ENCODE assay signal across 15 cellular contexts in genomic region chr20:59235226-59235625, GRCh38.
DNase-seq lines count a peak whose midpoint lies in the region; ATAC-seq and TF ChIP-seq lines count a peak whose summit lies in the region.
"Had no signal": no experiment of that assay in that cellular context is flagged by ENCODE, and none has a peak within 500 bp of the region (broad histone marks: within the 10 kb centered on the region; RNA-seq: fewer than 3 reads in every experiment).

No MANE protein-coding gene starts in this region.

- ATAC-seq in activated naive CD4-positive, alpha-beta T cell treated with anti-CD3 and anti-CD28 coated beads, Interleukin-2, amount 50 U/mL, for 72 hours, result no peak
- ATAC-seq in HG03045 (IDR thresholded peaks at IDR 0.05; ENCODE audit: unreplicated experiment), result no peak
- ATAC-seq: GM12878 had no signal

- H3K4me3 ChIP-seq in esophagus squamous epithelium, result no peak overlapping the region
- no peak overlapping the region for H3K4me3 ChIP-seq in breast epithelium
- H3K4me3 ChIP-seq: GM12878 had no signal

- no peak overlapping the region for H3K4me3 Mint-ChIP-seq in T-helper 2 cell treated with Interferon-gamma antibody and Interleukin-4, amounts not matched to agents 5 μg/mL and 100 μg/mL, for 36 hours
- no peak overlapping the region for H3K4me3 Mint-ChIP-seq in activated naive CD4-positive, alpha-beta T cell treated with anti-CD3 and anti-CD28 coated beads for 36 hours
- peak overlapping the region; percentile 42 for H3K4me3 Mint-ChIP-seq in activated naive CD8-positive, alpha-beta T cell treated with anti-CD3 and anti-CD28 coated beads for 36 hours

- H3K9me3 Mint-ChIP-seq in T-helper 2 cell treated with Interferon-gamma antibody and Interleukin-4, amounts not matched to agents 5 μg/mL and 100 μg/mL, for 36 hours, result no peaks in the 10 kb centered on the region
- H3K9me3 Mint-ChIP-seq in activated naive CD4-positive, alpha-beta T cell treated with anti-CD3 and anti-CD28 coated beads for 36 hours, result no peaks in the 10 kb centered on the region
- H3K9me3 Mint-ChIP-seq in activated naive CD4-positive, alpha-beta T cell treated with anti-CD3 and anti-CD28 coated beads, Interleukin-2, amount 50 U/mL, for 72 hours, result no peaks in the 10 kb centered on the region
- H3K9me3 Mint-ChIP-seq in activated naive CD8-positive, alpha-beta T cell treated with anti-CD3 and anti-CD28 coated beads for 36 hours, result no peaks in the 10 kb centered on the region

- TF ChIP-seq CTCF in esophagus squamous epithelium (IDR thresholded peaks at IDR 0.05) (no peak), breast epithelium (IDR thresholded peaks at IDR 0.05) (no peak)

- H3K36me3 ChIP-seq in esophagus squamous epithelium, result no peaks in the 10 kb centered on the region
- H3K36me3 ChIP-seq in breast epithelium, result no peaks in the 10 kb centered on the region

- H3K27ac ChIP-seq in esophagus squamous epithelium (no peak overlapping the region), breast epithelium (no peak overlapping the region)

- peak overlapping the region; percentile 34 for H3K27ac Mint-ChIP-seq in T-helper 2 cell treated with Interferon-gamma antibody and Interleukin-4, amounts not matched to agents 5 μg/mL and 100 μg/mL, for 36 hours
- H3K27ac Mint-ChIP-seq in activated naive CD4-positive, alpha-beta T cell treated with anti-CD3 and anti-CD28 coated beads for 36 hours, result peak overlapping the region; percentile 17
- H3K27ac Mint-ChIP-seq in activated naive CD4-positive, alpha-beta T cell treated with anti-CD3 and anti-CD28 coated beads, Interleukin-2, amount 50 U/mL, for 72 hours, result no peak overlapping the region
- peak overlapping the region; percentile 49 for H3K27ac Mint-ChIP-seq in activated naive CD8-positive, alpha-beta T cell treated with anti-CD3 and anti-CD28 coated beads for 36 hours

- no peaks in the 10 kb centered on the region for H3K4me1 ChIP-seq in esophagus squamous epithelium
- no peaks in the 10 kb centered on the region for H3K4me1 ChIP-seq in breast epithelium

- peaks cover 9% of the 10 kb centered on the region for H3K36me3 Mint-ChIP-seq in T-helper 2 cell treated with Interferon-gamma antibody and Interleukin-4, amounts not matched to agents 5 μg/mL and 100 μg/mL, for 36 hours (ENCODE audit: low read depth)
- H3K36me3 Mint-ChIP-seq in activated naive CD4-positive, alpha-beta T cell treated with anti-CD3 and anti-CD28 coated beads for 36 hours (ENCODE audit: low read depth), result peaks cover 6% of the 10 kb centered on the region
- peaks cover 0 to 12% of the 10 kb centered on the region in 2 donors for H3K36me3 Mint-ChIP-seq in activated naive CD4-positive, alpha-beta T cell treated with anti-CD3 and anti-CD28 coated beads, Interleukin-2, amount 50 U/mL, for 72 hours
- peaks cover 5% of the 10 kb centered on the region for H3K36me3 Mint-ChIP-seq in activated naive CD8-positive, alpha-beta T cell treated with anti-CD3 and anti-CD28 coated beads for 36 hours

- no peaks in the 10 kb centered on the region for H3K27me3 Mint-ChIP-seq in T-helper 2 cell treated with Interferon-gamma antibody and Interleukin-4, amounts not matched to agents 5 μg/mL and 100 μg/mL, for 36 hours (ENCODE audit: low read depth)
- no peaks in the 10 kb centered on the region for H3K27me3 Mint-ChIP-seq in activated naive CD4-positive, alpha-beta T cell treated with anti-CD3 and anti-CD28 coated beads for 36 hours (ENCODE audit: low read depth)
- no peaks in the 10 kb centered on the region for H3K27me3 Mint-ChIP-seq in activated naive CD8-positive, alpha-beta T cell treated with anti-CD3 and anti-CD28 coated beads for 36 hours

- no peak for TF ChIP-seq POLR2A in esophagus squamous epithelium (IDR thresholded peaks at IDR 0.05)
- no peak for TF ChIP-seq POLR2A in breast epithelium (IDR thresholded peaks at IDR 0.05)

- no peak for DNase-seq in T-helper 2 cell treated with Interferon-gamma antibody and Interleukin-4, amounts not matched to agents 5 μg/mL and 100 μg/mL, for 36 hours (ENCODE audit: low spot score)
- DNase-seq in T-helper 2 cell, result no peak
- DNase-seq in activated naive CD4-positive, alpha-beta T cell treated with anti-CD3 and anti-CD28 coated beads for 36 hours, result peak; percentile 40
- no peak for DNase-seq in activated naive CD4-positive, alpha-beta T cell treated with anti-CD3 and anti-CD28 coated beads, Interleukin-2, amount 50 U/mL, for 72 hours (ENCODE audit: low spot score in 2 of 2)
- DNase-seq in activated naive CD8-positive, alpha-beta T cell treated with anti-CD3 and anti-CD28 coated beads for 36 hours, result peak; percentile 4
- no peak for DNase-seq in esophagus squamous epithelium (lab: John Stamatoyannopoulos, UW)
- DNase-seq in breast epithelium (ENCODE audit: low spot score in 2 of 2), result no peak
- DNase-seq: DMS 273 treated with DMSO at 0.1 percent for 48 hours, GDM1, GOT3, NCI-H187 treated with DMSO at 0.1 percent for 48 hours, NCI-H526 treated with DMSO at 0.1 percent for 48 hours, Right ventricle myocardium superior had no signal

- intact Hi-C loops in activated naive CD4-positive, alpha-beta T cell treated with anti-CD3 and anti-CD28 coated beads for 36 hours (cut with micrococcal nuclease), result no loop called here
- intact Hi-C loops in esophagus squamous epithelium (cut with DNase I), result no loop called here
- intact Hi-C loops in breast epithelium (cut with DNase I; ENCODE audit: low total_unique reads), result no loop called here

- H3K4me1 Mint-ChIP-seq in T-helper 2 cell treated with Interferon-gamma antibody and Interleukin-4, amounts not matched to agents 5 μg/mL and 100 μg/mL, for 36 hours (ENCODE audit: low read depth), result peaks cover 6% of the 10 kb centered on the region
- peaks cover 6% of the 10 kb centered on the region for H3K4me1 Mint-ChIP-seq in activated naive CD4-positive, alpha-beta T cell treated with anti-CD3 and anti-CD28 coated beads for 36 hours (ENCODE audit: low read depth)
- peaks cover 21% of the 10 kb centered on the region for H3K4me1 Mint-ChIP-seq in activated naive CD8-positive, alpha-beta T cell treated with anti-CD3 and anti-CD28 coated beads for 36 hours

- H3K9me3 ChIP-seq in esophagus squamous epithelium (no peaks in the 10 kb centered on the region), breast epithelium (no peaks in the 10 kb centered on the region)

- WGBS in esophagus squamous epithelium, 2 donors, result 80% methylated on average over 4 to 5 of the region's 5 CpGs

- H3K27me3 ChIP-seq in esophagus squamous epithelium (peaks cover 0 to 19% (median 0%) of the 10 kb centered on the region in 4 donors), breast epithelium (no peaks in the 10 kb centered on the region)

- CTCF ChIA-PET in activated naive CD4-positive, alpha-beta T cell treated with anti-CD3 and anti-CD28 coated beads for 36 hours (lab: Charles Lee), result no interaction called here

Comparison
In these comparisons a context has a peak if more than half of its experiments do, and no peak if none do; other contexts are left out.
1. DNase-seq: peak in activated naive CD4-positive, alpha-beta T cell treated with anti-CD3 and anti-CD28 coated beads for 36 hours (single experiment) and activated naive CD8-positive, alpha-beta T cell treated with anti-CD3 and anti-CD28 coated beads for 36 hours (single experiment); none in T-helper 2 cell treated with Interferon-gamma antibody and Interleukin-4, amounts not matched to agents 5 μg/mL and 100 μg/mL, for 36 hours (single experiment), T-helper 2 cell (0 of 5), activated naive CD4-positive, alpha-beta T cell treated with anti-CD3 and anti-CD28 coated beads, Interleukin-2, amount 50 U/mL, for 72 hours (0 of 2), esophagus squamous epithelium (single experiment) and breast epithelium (0 of 2).
2. H3K27ac Mint-ChIP-seq: peak in T-helper 2 cell treated with Interferon-gamma antibody and Interleukin-4, amounts not matched to agents 5 μg/mL and 100 μg/mL, for 36 hours (single experiment), activated naive CD4-positive, alpha-beta T cell treated with anti-CD3 and anti-CD28 coated beads for 36 hours (single experiment) and activated naive CD8-positive, alpha-beta T cell treated with anti-CD3 and anti-CD28 coated beads for 36 hours (single experiment); none in activated naive CD4-positive, alpha-beta T cell treated with anti-CD3 and anti-CD28 coated beads, Interleukin-2, amount 50 U/mL, for 72 hours (0 of 2).